Comparison of ENCODE assay signal across 2 cellular contexts in genomic region chr2:69998761-69999160, GRCh38.
TF ChIP-seq lines count a peak whose summit lies in the region.

No MANE protein-coding gene starts in this region.

TF ChIP-seq in GM23338, 12 proteins besides CTCF, POLR2A, EP300 and RAD21:
- TF ChIP-seq ETS1 (IDR thresholded peaks at IDR 0.05): no peak

TF ChIP-seq in WTC11, 78 proteins besides CTCF, POLR2A, EP300 and RAD21:
- TF ChIP-seq ZNF219 (CRISPR knock-in tag; IDR thresholded peaks at IDR 0.05; ENCODE audit: borderline replicate concordance) (no peak), ZNF138 (CRISPR knock-in tag; conservative IDR thresholded peaks at IDR 0.05) (no peak), MLX (CRISPR knock-in tag; IDR thresholded peaks at IDR 0.05) (no peak), SP1 (CRISPR knock-in tag; conservative IDR thresholded peaks at IDR 0.05) (no peak), ZNF671 (CRISPR knock-in tag; IDR thresholded peaks at IDR 0.05) (no peak), CREM (CRISPR knock-in tag; IDR thresholded peaks at IDR 0.05) (no peak), ZNF121 (CRISPR knock-in tag; IDR thresholded peaks at IDR 0.05) (no peak), NFE2L1 (CRISPR knock-in tag; IDR thresholded peaks at IDR 0.05) (no peak), JAZF1 (CRISPR knock-in tag; IDR thresholded peaks at IDR 0.05) (no peak), ZBTB21 (CRISPR knock-in tag; IDR thresholded peaks at IDR 0.05; ENCODE audit: borderline replicate concordance) (no peak), RORB (CRISPR knock-in tag; IDR thresholded peaks at IDR 0.05) (no peak), OVOL2 (CRISPR knock-in tag; IDR thresholded peaks at IDR 0.05; ENCODE audit: borderline replicate concordance) (no peak), STAT6 (CRISPR knock-in tag; conservative IDR thresholded peaks at IDR 0.05; ENCODE audit: low read depth) (no peak), FOXK1 (CRISPR knock-in tag; IDR thresholded peaks at IDR 0.05) (no peak), PREB (CRISPR knock-in tag; IDR thresholded peaks at IDR 0.05; ENCODE audit: borderline replicate concordance) (no peak), ZNF512 (CRISPR knock-in tag; IDR thresholded peaks at IDR 0.05; ENCODE audit: borderline replicate concordance) (no peak), ARID4B (CRISPR knock-in tag; IDR thresholded peaks at IDR 0.05; ENCODE audit: borderline replicate concordance) (no peak), PRRX2 (CRISPR knock-in tag; IDR thresholded peaks at IDR 0.05) (no peak), IRF1 (CRISPR knock-in tag; IDR thresholded peaks at IDR 0.05) (no peak), CBFB (CRISPR knock-in tag; IDR thresholded peaks at IDR 0.05; ENCODE audit: low read depth) (no peak)
TF ChIP-seq in WTC11: peak in this region for 0.
